In the genomic region with DNA sequence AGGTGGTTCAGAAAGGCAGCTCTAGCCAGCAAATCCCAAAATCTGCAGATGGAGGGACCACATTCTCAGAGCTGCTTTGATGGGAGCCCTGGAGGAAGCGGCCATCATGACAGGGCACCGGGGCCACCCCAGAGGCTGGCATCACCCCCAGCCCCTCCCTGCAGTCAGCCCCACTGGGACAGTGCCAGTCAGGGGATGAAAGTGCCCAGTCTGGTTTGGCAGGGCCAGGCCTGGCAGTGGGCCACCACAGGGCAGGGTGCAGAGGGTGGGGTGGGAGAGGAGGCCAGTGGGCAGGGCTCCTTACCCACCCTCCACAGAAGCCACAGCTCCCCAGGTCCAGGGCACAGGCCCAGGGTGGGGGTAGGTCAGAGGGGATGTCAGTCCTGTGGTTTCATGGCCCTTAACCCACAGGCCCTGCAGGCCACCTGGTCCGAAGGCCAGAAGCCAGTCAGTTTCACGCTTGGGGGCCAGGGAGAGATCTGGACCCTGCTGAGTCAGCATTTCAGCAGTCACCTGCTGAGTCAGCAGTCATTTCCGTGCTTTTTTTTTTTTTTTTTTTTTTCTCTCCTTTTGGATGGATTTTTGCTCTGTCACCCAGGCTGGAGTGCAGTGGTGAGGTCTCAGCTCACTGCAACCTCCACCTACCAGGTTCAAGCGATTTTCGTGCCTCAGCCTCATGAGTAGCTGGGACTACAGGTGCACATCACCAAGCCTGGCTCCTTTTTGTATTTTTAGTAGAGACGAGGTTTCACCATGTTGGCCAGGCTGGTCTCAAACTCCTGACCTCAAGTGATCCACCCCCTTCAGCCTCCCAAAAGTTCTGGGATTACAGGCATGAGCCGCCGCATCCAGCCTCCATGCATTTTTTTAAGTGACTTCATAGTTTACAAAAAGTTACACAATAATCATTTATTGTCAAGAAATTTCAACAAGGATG, we compare ENCODE assay signal across 12 cellular contexts. TPM values are rescaled to one million over a fixed set of nuclear protein-coding genes. Genes with fewer than 3 reads are reported as not detected.
DNase-seq lines count a peak whose midpoint lies in the region; ATAC-seq, FAIRE-seq and TF ChIP-seq lines count a peak whose summit lies in the region.
"Had no signal": no experiment of that assay in that cellular context is flagged by ENCODE, and none has a peak within 500 bp of the region (broad histone marks: within the 10 kb centered on the region; RNA-seq: fewer than 3 reads in every experiment).

No MANE protein-coding gene starts in this region.

- H3K9ac ChIP-seq in IMR-90 (ENCODE audit: low read depth, low read length) (no peak overlapping the region), GM12878 (ENCODE audit: control insufficient read depth, insufficient read depth, low read length) (no peak overlapping the region), liver (ENCODE audit: low read depth in 1 of 2, low read length in 2 of 2) (peak overlapping the region in 1 of 2 donors; percentile 13)

- SMC1A ChIA-PET in GM12878 (lab: Charles Lee; ENCODE audit: uncharacterized antibody, unreplicated experiment), result interaction anchor here (1.6 kb wide), 1 partner anchor 13 kb away, joined by 4 read pairs; no protein-coding TSS in a partner anchor

- TF ChIP-seq POLR2A in IMR-90 (IDR thresholded peaks at IDR 0.05; ENCODE audit: low read depth, low read length) (no peak), GM12878 (IDR thresholded peaks at IDR 0.05; ENCODE audit: low read depth, low read length) (no peak)

- ATAC-seq in IMR-90 (ENCODE audit: low read depth) (peak; percentile 29), GM12878 (no peak), T-helper 17 cell (no peak), GM19035 (IDR thresholded peaks at IDR 0.05; ENCODE audit: unreplicated experiment) (no peak)

- H3K79me1 ChIP-seq in IMR-90 (ENCODE audit: low read depth in 1 of 2, low read length in 2 of 2), result no peaks in the 10 kb centered on the region

- no peak overlapping the region; the same call in 1 of the 2 replicates for H3K4ac ChIP-seq in IMR-90 (ENCODE audit: low read depth, low read length)

- no peak overlapping the region for H3K4me3 ChIP-seq in AG10803 (ENCODE audit: low read length)
- no peak overlapping the region for H3K4me3 ChIP-seq in IMR-90 (ENCODE audit: insufficient read depth, low read depth, low read length)
- H3K4me3 ChIP-seq in GM12878, result no peak overlapping the region
- no peak overlapping the region for H3K4me3 ChIP-seq in liver (ENCODE audit: low read depth in 1 of 3, low read length in 3 of 3)

- H3K4me1 Mint-ChIP-seq in T-helper 17 cell, result no peaks in the 10 kb centered on the region

- H2BK20ac ChIP-seq in IMR-90 (ENCODE audit: low read depth, low read length), result no peak overlapping the region

- no peaks in the 10 kb centered on the region for H3K9me1 ChIP-seq in IMR-90 (ENCODE audit: insufficient read depth, low read length)

- no peak overlapping the region for H3K27ac Mint-ChIP-seq in T-helper 17 cell

- peaks cover 18% of the 10 kb centered on the region for H3K27me3 Mint-ChIP-seq in T-helper 17 cell

- BruUV-seq in IMR-90 (replicated peaks; lab: Mats Ljungman, UMichigan) (no TSS peak), GM12878 (replicated peaks; lab: Mats Ljungman, UMichigan) (no TSS peak)

- no peak overlapping the region for H2AK5ac ChIP-seq in IMR-90 (ENCODE audit: low read depth, low read length)

- H4K20me1 ChIP-seq in IMR-90 (ENCODE audit: insufficient read depth, low read length) (no peaks in the 10 kb centered on the region), GM12878 (ENCODE audit: control insufficient read depth, insufficient read depth) (no peaks in the 10 kb centered on the region)

- CTCF ChIA-PET in IMR-90 (lab: Yijun Ruan, JAX), result interaction anchor here (0.7 kb wide), 1 partner anchor 181 kb away, joined by 3 read pairs; no protein-coding TSS in a partner anchor
- CTCF ChIA-PET in GM12878 (lab: Yijun Ruan, JAX), result interaction anchor here (0.6 to 1.4 kb wide), 2 partner anchors 13 to 84 kb away, joined by 3 read pairs; no protein-coding TSS in a partner anchor

- no peak overlapping the region for H3K14ac ChIP-seq in IMR-90 (replicated peaks; ENCODE audit: low read depth, low read length)

- intact Hi-C loops in IMR-90 (cut with micrococcal nuclease), result no loop called here
- intact Hi-C loops in GM12878 (cut with micrococcal nuclease; ENCODE audit: unreplicated experiment), result no loop called here

- in situ Hi-C loops in IMR-90 (cut with MboI; ENCODE audit: low sequenced_read_pairs) (no loop called here), GM12878 (cut with MboI) (no loop called here)

- H2BK5ac ChIP-seq in IMR-90 (ENCODE audit: low read depth, low read length, poor library complexity, severe bottlenecking), result no peak overlapping the region

- no peak for TF ChIP-seq EP300 in GM12878 (IDR thresholded peaks at IDR 0.05; ENCODE audit: borderline replicate concordance in 1 of 2, control insufficient read depth in 1 of 2, low read depth in 2 of 2, low read length in 2 of 2)

- dilution Hi-C loops in IMR-90 (cut with HindIII; ENCODE audit: low sequenced_read_pairs, unreplicated experiment), result no loop called here

- TF ChIP-seq CTCF in AG10803 (conservative IDR thresholded peaks at IDR 0.05; ENCODE audit: low read length), result no peak
- no peak for TF ChIP-seq CTCF in IMR-90 (conservative IDR thresholded peaks at IDR 0.05; ENCODE audit: low read depth, low read length)
- no peak for TF ChIP-seq CTCF in GM12878 (IDR thresholded peaks at IDR 0.05 in 2 of 3, conservative IDR thresholded peaks at IDR 0.05 in 1 of 3; ENCODE audit: control insufficient read depth in 2 of 3, extremely low read depth in 1 of 3, insufficient read depth in 1 of 3, low read depth in 3 of 3, low read length in 3 of 3)
- TF ChIP-seq CTCF in liver (IDR thresholded peaks at IDR 0.05; ENCODE audit: low read depth, low read length, missing input control), result peak; percentile 14

- no peak overlapping the region for H4K5ac ChIP-seq in IMR-90 (ENCODE audit: low read depth, low read length)

- H3K27me3 ChIP-seq in IMR-90 (ENCODE audit: control insufficient read depth, insufficient read depth, low read length) (no peaks in the 10 kb centered on the region), GM12878 (replicated peaks in 1 of 2; ENCODE audit: control insufficient read depth in 2 of 2, insufficient read depth in 2 of 2, low read length in 1 of 2) (no peaks in the 10 kb centered on the region), liver (ENCODE audit: control insufficient read depth in 4 of 4, insufficient read depth in 4 of 4, low read length in 3 of 4) (no peaks in the 10 kb centered on the region)

- no peak for TF ChIP-seq RAD21 in IMR-90 (IDR thresholded peaks at IDR 0.05; ENCODE audit: low read length)
- TF ChIP-seq RAD21 in GM12878 (IDR thresholded peaks at IDR 0.05; ENCODE audit: insufficient read depth, low read depth, low read length), result no peak
- TF ChIP-seq RAD21 in liver (IDR thresholded peaks at IDR 0.05), result peak in 1 of 2 donors; percentile 23

- no peak overlapping the region for H3K23ac ChIP-seq in IMR-90 (ENCODE audit: low read depth, low read length)

- H3K4me1 ChIP-seq in IMR-90 (ENCODE audit: control insufficient read depth, insufficient read depth, low read length) (no peaks in the 10 kb centered on the region), GM12878 (ENCODE audit: control insufficient read depth, insufficient read depth, low read length) (no peaks in the 10 kb centered on the region; the same call in 1 of the 2 replicates), liver (ENCODE audit: control insufficient read depth in 4 of 4, insufficient read depth in 4 of 4, low read length in 3 of 4) (peaks cover 12 to 59% (median 38%) of the 10 kb centered on the region in 4 donors)

- POLR2A ChIA-PET in IMR-90 (lab: Charles Lee; ENCODE audit: unreplicated experiment) (no interaction called here), GM12878 (lab: Charles Lee) (interaction anchor here (0.6 to 1.2 kb wide), 2 partner anchors 13 to 16 kb away, joined by 3 to 7 read pairs; no protein-coding TSS in a partner anchor)

- no CpG with 5 or more reads among the region's 10 CpGs for WGBS in IMR-90 (ENCODE audit: extremely low coverage in 2 of 2, insufficient read length in 1 of 2), 2 experiments
- 53% methylated on average over 9 of the region's 10 CpGs for WGBS in GM12878 (ENCODE audit: insufficient coverage, insufficient replicate concordance, low lambda C conversion rate, missing lambda C conversion rate)
- 16% methylated on average over 10 of the region's 10 CpGs for WGBS in liver

- no peak overlapping the region for H2BK120ac ChIP-seq in IMR-90 (ENCODE audit: low read depth, low read length)

- no peak overlapping the region for H4K91ac ChIP-seq in IMR-90 (ENCODE audit: insufficient read depth, low read depth, low read length)

- H3K27ac ChIP-seq in IMR-90 (ENCODE audit: insufficient read depth, low read length), result no peak overlapping the region
- H3K27ac ChIP-seq in GM12878 (ENCODE audit: control insufficient read depth, insufficient read depth), result no peak overlapping the region
- H3K27ac ChIP-seq in liver (ENCODE audit: low read depth in 1 of 2, low read length in 2 of 2), result peak overlapping the region; percentile 60 to 88

- no peak for FAIRE-seq in GM12878 (lab: Jason Lieb, UNC)

- H3K79me2 ChIP-seq in GM12878 (ENCODE audit: control insufficient read depth, insufficient read depth, low read length), result no peaks in the 10 kb centered on the region

- no peak overlapping the region for H2AFZ ChIP-seq in IMR-90 (replicated peaks; ENCODE audit: low read length, poor library complexity)
- H2AFZ ChIP-seq in GM12878 (ENCODE audit: control insufficient read depth, low read depth, low read length), result no peak overlapping the region

- no peak overlapping the region for H3K4me2 ChIP-seq in IMR-90 (ENCODE audit: low read depth, low read length)
- no peak overlapping the region for H3K4me2 ChIP-seq in GM12878 (ENCODE audit: control insufficient read depth, insufficient read depth)

- peak overlapping the region; percentile 61 for H2AK9ac ChIP-seq in IMR-90 (replicated peaks; ENCODE audit: low read depth, low read length, poor library complexity)

- H3K36me3 ChIP-seq in IMR-90 (ENCODE audit: control insufficient read depth, insufficient read depth, low read length) (peaks cover 2% of the 10 kb centered on the region; the same call in 1 of the 2 replicates), GM12878 (ENCODE audit: control insufficient read depth in 2 of 2, insufficient read depth in 2 of 2, low read length in 1 of 2) (peaks cover 0 to 2% of the 10 kb centered on the region in 2 experiments; a peak in 2 of 4 replicates), liver (ENCODE audit: control insufficient read depth in 4 of 4, insufficient read depth in 3 of 4, low read depth in 1 of 4, low read length in 3 of 4) (peaks cover 0 to 5% (median 0%) of the 10 kb centered on the region in 4 donors)

- no peak overlapping the region for H2BK15ac ChIP-seq in IMR-90 (ENCODE audit: low read depth, low read length)

- no peak overlapping the region for H4K8ac ChIP-seq in IMR-90 (ENCODE audit: low read depth in 2 of 2, low read length in 2 of 2)

- H3K4me3 Mint-ChIP-seq in T-helper 17 cell, result no peak overlapping the region

- no peaks in the 10 kb centered on the region for H3K36me3 Mint-ChIP-seq in T-helper 17 cell (ENCODE audit: low read depth)

- H3K56ac ChIP-seq in IMR-90 (ENCODE audit: extremely low read depth, insufficient read depth, low read length), result no peak overlapping the region

- no peak overlapping the region for H3K18ac ChIP-seq in IMR-90 (ENCODE audit: low read depth, low read length)

- RAD21 ChIA-PET in GM12878 (lab: Charles Lee; ENCODE audit: unreplicated experiment), result no interaction called here

- H3K9me3 ChIP-seq in IMR-90 (ENCODE audit: control insufficient read depth, insufficient read depth, low read length) (no peaks in the 10 kb centered on the region), GM12878 (replicated peaks; ENCODE audit: control insufficient read depth, insufficient read depth, low read length) (no peaks in the 10 kb centered on the region), liver (ENCODE audit: control insufficient read depth in 4 of 4, low read length in 3 of 4) (no peaks in the 10 kb centered on the region), T-helper 17 cell (ENCODE audit: control insufficient read depth, low read length, poor library complexity, severe bottlenecking) (no peaks in the 10 kb centered on the region)

- DNase-seq in AG10803 (ENCODE audit: low read depth) (peak; percentile 18), IMR-90 (no peak), GM12878 (ENCODE audit: low read depth, low spot score) (no peak), T-helper 17 cell (no peak), NCI-H187 (lab: John Stamatoyannopoulos, UW) (no peak), NCI-H187 treated with DMSO at 0.1 percent for 48 hours (lab: John Stamatoyannopoulos, UW) (no peak)
- DNase-seq: activated CD4-positive, alpha-beta T cell treated with anti-CD3 and anti-CD28 coated beads, Interleukin-2, amount 50 U/mL, for 1 hour; DMS 273 treated with DMSO at 0.1 percent for 48 hours; NCI-H446; stimulated activated naive CD4-positive, alpha-beta T cell treated with Interleukin-2 at 50 U/mL for 16 hours had no signal

RNA-seq across cellular contexts. Expression of gene SLC25A10, which starts 10.4 kb away (rescaled TPM):
- total RNA-seq in IMR-90 (2012; rRNA removed) (12.2 and 14.9 TPM in 2 replicates), GM12878 (2014; rRNA removed) (50.1 and 52.6 TPM in 2 replicates), GM12878 (2014; rRNA removed; fragmentation: Illumina TruSeq; extraction: Trizol) (9.3 and 11.6 TPM in 2 replicates), GM12878 (2021) (38.5 and 41.7 TPM in 2 replicates), liver (10 to 100 TPM; 19.8 to 54.6 TPM), T-helper 17 cell (1 to 10 TPM; 3.4 TPM)
- polyA plus RNA-seq in IMR-90 (2012; rRNA removed) (19.0 and 20.2 TPM in 2 replicates), GM12878 (2011; rRNA removed) (2.7 and 10.2 TPM in 2 replicates), GM12878 (2014; fragmentation: Illumina TruSeq; extraction: Trizol) (1.1 and 11.6 TPM in 2 replicates), GM12878 (2014; fragmentation: Nextera tagmentation; extraction: Ambion mirVana) (1 to 10 TPM in 1 of 2 experiments, under 1 TPM in 1; 0.11 to 1.4 TPM), GM12878 (2014; rRNA removed) (33.0 and 43.1 TPM in 2 replicates), GM12878 (2016; fragmentation: Nextera tagmentation; extraction: Ambion mirVana) (10 to 100 TPM; 68.6 to 72.7 TPM), liver (10 to 100 TPM; 36.7 to 51.2 TPM)
- 7.7 and 16.1 TPM in 2 replicates for polyA plus RNA-seq in IMR-90 (2012; cell fraction: cytosol; rRNA removed)
- polyA plus RNA-seq in IMR-90 (2012; cell fraction: nucleus; rRNA removed; ENCODE audit: low replicate concordance), result 9.4 and 24.8 TPM in 2 replicates
- 9.2 and 29.9 TPM in 2 replicates for total RNA-seq in GM12878 (2013; cell fraction: nucleolus; rRNA removed)
- 4.1 TPM for polyA plus RNA-seq in GM12878 (2011; ENCODE audit: low read depth)
- 18.6 and 24.8 TPM in 2 replicates for polyA plus RNA-seq in GM12878 (2011; cell fraction: cytosol; rRNA removed)
- polyA plus RNA-seq in GM12878 (2011; cell fraction: nucleus; rRNA removed), result 34.2 and 50.1 TPM in 2 replicates
- polyA plus RNA-seq in GM12878 (2012), result 12.3 and 12.9 TPM in 2 replicates
- polyA minus RNA-seq in GM12878 (2011; rRNA and poly(A)+ RNA removed), result 4.9 and 12.2 TPM in 2 replicates
- 3.6 and 6.1 TPM in 2 replicates for polyA minus RNA-seq in GM12878 (2011; cell fraction: cytosol; rRNA and poly(A)+ RNA removed)
- 6.2 and 15.2 TPM in 2 replicates for polyA minus RNA-seq in GM12878 (2011; cell fraction: nucleus; rRNA and poly(A)+ RNA removed)

RNA-seq across cellular contexts. Expression of gene MRPL12, which starts 19.3 kb away (rescaled TPM):
- total RNA-seq in IMR-90 (2012; rRNA removed) (17.2 and 17.5 TPM in 2 replicates), GM12878 (2014; rRNA removed) (115 and 157 TPM in 2 replicates), GM12878 (2014; rRNA removed; fragmentation: Illumina TruSeq; extraction: Trizol) (37.5 and 42.7 TPM in 2 replicates), GM12878 (2021) (163 and 169 TPM in 2 replicates), liver (10 to 100 TPM in 1 of 2 donors, 1 to 10 TPM in 1; 9.1 to 15.1 TPM), T-helper 17 cell (10 to 100 TPM; 21.4 to 21.8 TPM)
- polyA plus RNA-seq in IMR-90 (2012; rRNA removed) (111 and 127 TPM in 2 replicates), GM12878 (2011; rRNA removed) (50.4 and 77.8 TPM in 2 replicates), GM12878 (2014; fragmentation: Illumina TruSeq; extraction: Trizol) (28.4 and 67.3 TPM in 2 replicates), GM12878 (2014; fragmentation: Nextera tagmentation; extraction: Ambion mirVana) (1 to 10 TPM; 1.3 to 4.5 TPM), GM12878 (2014; rRNA removed) (269 and 299 TPM in 2 replicates), GM12878 (2016; fragmentation: Nextera tagmentation; extraction: Ambion mirVana) (100 to 1,000 TPM; 235 to 247 TPM), liver (100 to 1,000 TPM; 103 to 121 TPM)
- polyA plus RNA-seq in IMR-90 (2012; cell fraction: cytosol; rRNA removed), result 140 and 156 TPM in 2 replicates
- polyA plus RNA-seq in IMR-90 (2012; cell fraction: nucleus; rRNA removed; ENCODE audit: low replicate concordance), result 32.1 and 54.9 TPM in 2 replicates
- 8.8 and 10.1 TPM in 2 replicates for total RNA-seq in GM12878 (2013; cell fraction: nucleolus; rRNA removed)
- polyA plus RNA-seq in GM12878 (2011; ENCODE audit: low read depth), result 20.7 TPM
- 118 and 173 TPM in 2 replicates for polyA plus RNA-seq in GM12878 (2011; cell fraction: cytosol; rRNA removed)
- 63.4 and 87.9 TPM in 2 replicates for polyA plus RNA-seq in GM12878 (2011; cell fraction: nucleus; rRNA removed)
- 61.5 and 76.2 TPM in 2 replicates for polyA plus RNA-seq in GM12878 (2012)
- polyA minus RNA-seq in GM12878 (2011; rRNA and poly(A)+ RNA removed), result 25.1 and 41.4 TPM in 2 replicates
- polyA minus RNA-seq in GM12878 (2011; cell fraction: cytosol; rRNA and poly(A)+ RNA removed), result 26.9 and 29.7 TPM in 2 replicates
- polyA minus RNA-seq in GM12878 (2011; cell fraction: nucleus; rRNA and poly(A)+ RNA removed), result 6.0 and 18.1 TPM in 2 replicates

RNA-seq across cellular contexts. Expression of gene HGS, which starts 38.6 kb away (rescaled TPM):
- 49.4 and 52.5 TPM in 2 replicates for total RNA-seq in IMR-90 (2012; rRNA removed)
- polyA plus RNA-seq in IMR-90 (2012; rRNA removed), result 137 and 169 TPM in 2 replicates
- 46.1 and 98.2 TPM in 2 replicates for polyA plus RNA-seq in IMR-90 (2012; cell fraction: cytosol; rRNA removed)
- 423 and 1,279 TPM in 2 replicates for polyA plus RNA-seq in IMR-90 (2012; cell fraction: nucleus; rRNA removed; ENCODE audit: low replicate concordance)
- total RNA-seq in GM12878 (2013; cell fraction: nucleolus; rRNA removed), result 118 and 143 TPM in 2 replicates
- 41.4 and 59.5 TPM in 2 replicates for total RNA-seq in GM12878 (2014; rRNA removed)
- 23.2 and 29.3 TPM in 2 replicates for total RNA-seq in GM12878 (2014; rRNA removed; fragmentation: Illumina TruSeq; extraction: Trizol)
- 58.0 and 85.6 TPM in 2 replicates for total RNA-seq in GM12878 (2021)
- 26.6 TPM for polyA plus RNA-seq in GM12878 (2011; ENCODE audit: low read depth)
- polyA plus RNA-seq in GM12878 (2011; rRNA removed), result 23.5 and 40.1 TPM in 2 replicates
- polyA plus RNA-seq in GM12878 (2011; cell fraction: cytosol; rRNA removed), result 34.2 and 50.9 TPM in 2 replicates
- polyA plus RNA-seq in GM12878 (2011; cell fraction: nucleus; rRNA removed), result 518 and 543 TPM in 2 replicates
- polyA plus RNA-seq in GM12878 (2012), result 54.1 and 64.4 TPM in 2 replicates
- polyA plus RNA-seq in GM12878 (2014; fragmentation: Illumina TruSeq; extraction: Trizol), result 29.2 and 51.0 TPM in 2 replicates
- 1 to 10 TPM; 2.2 to 3.7 TPM for polyA plus RNA-seq in GM12878 (2014; fragmentation: Nextera tagmentation; extraction: Ambion mirVana)
- 75.4 and 94.8 TPM in 2 replicates for polyA plus RNA-seq in GM12878 (2014; rRNA removed)
- polyA plus RNA-seq in GM12878 (2016; fragmentation: Nextera tagmentation; extraction: Ambion mirVana), result 10 to 100 TPM; 59.9 to 69.3 TPM
- 42.9 and 44.6 TPM in 2 replicates for polyA minus RNA-seq in GM12878 (2011; rRNA and poly(A)+ RNA removed)
- polyA minus RNA-seq in GM12878 (2011; cell fraction: cytosol; rRNA and poly(A)+ RNA removed), result 22.3 and 29.3 TPM in 2 replicates
- 49.6 and 81.2 TPM in 2 replicates for polyA minus RNA-seq in GM12878 (2011; cell fraction: nucleus; rRNA and poly(A)+ RNA removed)
- 10 to 100 TPM; 27.6 to 31.6 TPM for total RNA-seq in liver
- 10 to 100 TPM; 21.8 to 28.7 TPM for polyA plus RNA-seq in liver
- 100 to 1,000 TPM; 111 to 121 TPM for total RNA-seq in T-helper 17 cell

RNA-seq across cellular contexts. Expression of gene ARL16, which starts 38.9 kb away (rescaled TPM):
- 42.8 and 51.1 TPM in 2 replicates for total RNA-seq in IMR-90 (2012; rRNA removed)
- polyA plus RNA-seq in IMR-90 (2012; rRNA removed), result 77.9 and 83.1 TPM in 2 replicates
- 73.3 and 116 TPM in 2 replicates for polyA plus RNA-seq in IMR-90 (2012; cell fraction: cytosol; rRNA removed)
- 130 and 139 TPM in 2 replicates for polyA plus RNA-seq in IMR-90 (2012; cell fraction: nucleus; rRNA removed; ENCODE audit: low replicate concordance)
- total RNA-seq in GM12878 (2013; cell fraction: nucleolus; rRNA removed), result 16.5 and 20.3 TPM in 2 replicates
- 41.9 and 42.1 TPM in 2 replicates for total RNA-seq in GM12878 (2014; rRNA removed)
- 21.0 and 22.1 TPM in 2 replicates for total RNA-seq in GM12878 (2014; rRNA removed; fragmentation: Illumina TruSeq; extraction: Trizol)
- 18.6 and 25.6 TPM in 2 replicates for total RNA-seq in GM12878 (2021)
- polyA plus RNA-seq in GM12878 (2011; ENCODE audit: low read depth), result 29.5 TPM
- 26.8 and 34.3 TPM in 2 replicates for polyA plus RNA-seq in GM12878 (2011; rRNA removed)
- 45.5 and 56.7 TPM in 2 replicates for polyA plus RNA-seq in GM12878 (2011; cell fraction: cytosol; rRNA removed)
- 15.8 and 23.1 TPM in 2 replicates for polyA plus RNA-seq in GM12878 (2011; cell fraction: nucleus; rRNA removed)
- polyA plus RNA-seq in GM12878 (2012), result 24.6 and 26.5 TPM in 2 replicates
- 15.9 and 27.4 TPM in 2 replicates for polyA plus RNA-seq in GM12878 (2014; fragmentation: Illumina TruSeq; extraction: Trizol)
- polyA plus RNA-seq in GM12878 (2014; fragmentation: Nextera tagmentation; extraction: Ambion mirVana), result 10 to 100 TPM in 1 of 2 experiments, 1 to 10 TPM in 1; 4.7 to 20.8 TPM
- 43.6 and 44.5 TPM in 2 replicates for polyA plus RNA-seq in GM12878 (2014; rRNA removed)
- polyA plus RNA-seq in GM12878 (2016; fragmentation: Nextera tagmentation; extraction: Ambion mirVana), result 10 to 100 TPM; 46.5 to 47.6 TPM
- polyA minus RNA-seq in GM12878 (2011; rRNA and poly(A)+ RNA removed), result 12.5 and 18.9 TPM in 2 replicates
- polyA minus RNA-seq in GM12878 (2011; cell fraction: cytosol; rRNA and poly(A)+ RNA removed), result 5.9 and 7.2 TPM in 2 replicates
- 6.4 and 10.4 TPM in 2 replicates for polyA minus RNA-seq in GM12878 (2011; cell fraction: nucleus; rRNA and poly(A)+ RNA removed)
- total RNA-seq in liver, result 10 to 100 TPM in 1 of 2 donors, 1 to 10 TPM in 1; 9.8 to 12.9 TPM
- polyA plus RNA-seq in liver, result 10 to 100 TPM in 1 of 2 donors, 1 to 10 TPM in 1; 7.9 to 24.3 TPM
- 10 to 100 TPM; 10.5 to 34.0 TPM for total RNA-seq in T-helper 17 cell

RNA-seq across cellular contexts. Expression of gene CCDC137, which starts 55.9 kb away (rescaled TPM):
- 7.5 and 9.2 TPM in 2 replicates for total RNA-seq in IMR-90 (2012; rRNA removed)
- polyA plus RNA-seq in IMR-90 (2012; rRNA removed), result 18.4 and 23.2 TPM in 2 replicates
- 16.7 and 34.8 TPM in 2 replicates for polyA plus RNA-seq in IMR-90 (2012; cell fraction: cytosol; rRNA removed)
- 12.3 and 18.2 TPM in 2 replicates for polyA plus RNA-seq in IMR-90 (2012; cell fraction: nucleus; rRNA removed; ENCODE audit: low replicate concordance)
- 8.0 and 8.8 TPM in 2 replicates for total RNA-seq in GM12878 (2013; cell fraction: nucleolus; rRNA removed)
- total RNA-seq in GM12878 (2014; rRNA removed), result 21.9 and 23.3 TPM in 2 replicates
- 18.3 and 19.6 TPM in 2 replicates for total RNA-seq in GM12878 (2014; rRNA removed; fragmentation: Illumina TruSeq; extraction: Trizol)
- total RNA-seq in GM12878 (2021), result 32.0 and 35.1 TPM in 2 replicates
- polyA plus RNA-seq in GM12878 (2011; ENCODE audit: low read depth), result 5.7 TPM
- 7.7 and 13.7 TPM in 2 replicates for polyA plus RNA-seq in GM12878 (2011; rRNA removed)
- 12.6 and 24.0 TPM in 2 replicates for polyA plus RNA-seq in GM12878 (2011; cell fraction: cytosol; rRNA removed)
- polyA plus RNA-seq in GM12878 (2011; cell fraction: nucleus; rRNA removed), result 26.3 and 30.0 TPM in 2 replicates
- polyA plus RNA-seq in GM12878 (2012), result 16.2 and 24.2 TPM in 2 replicates
- 20.9 and 32.6 TPM in 2 replicates for polyA plus RNA-seq in GM12878 (2014; fragmentation: Illumina TruSeq; extraction: Trizol)
- polyA plus RNA-seq in GM12878 (2014; fragmentation: Nextera tagmentation; extraction: Ambion mirVana), result 1 to 10 TPM; 2.2 to 5.1 TPM
- polyA plus RNA-seq in GM12878 (2014; rRNA removed), result 33.8 and 39.3 TPM in 2 replicates
- polyA plus RNA-seq in GM12878 (2016; fragmentation: Nextera tagmentation; extraction: Ambion mirVana), result 10 to 100 TPM; 44.6 to 45.4 TPM
- polyA minus RNA-seq in GM12878 (2011; rRNA and poly(A)+ RNA removed), result 3.0 and 4.8 TPM in 2 replicates
- polyA minus RNA-seq in GM12878 (2011; cell fraction: cytosol; rRNA and poly(A)+ RNA removed), result 5.2 and 6.8 TPM in 2 replicates
- 3.4 and 11.5 TPM in 2 replicates for polyA minus RNA-seq in GM12878 (2011; cell fraction: nucleus; rRNA and poly(A)+ RNA removed)
- 1 to 10 TPM; 4.3 to 4.8 TPM for total RNA-seq in liver
- polyA plus RNA-seq in liver, result 1 to 10 TPM; 5.7 to 6.9 TPM
- total RNA-seq in T-helper 17 cell, result 10 to 100 TPM; 15.0 to 18.4 TPM

Comparison
In these comparisons a context has a peak if more than half of its experiments do, and no peak if none do; other contexts are left out.
1. H3K27ac ChIP-seq: peak in liver (2 of 2); none in IMR-90 (single experiment) and GM12878 (single experiment).